Comparison of ENCODE assay signal across 15 cellular contexts in the genomic region with DNA sequence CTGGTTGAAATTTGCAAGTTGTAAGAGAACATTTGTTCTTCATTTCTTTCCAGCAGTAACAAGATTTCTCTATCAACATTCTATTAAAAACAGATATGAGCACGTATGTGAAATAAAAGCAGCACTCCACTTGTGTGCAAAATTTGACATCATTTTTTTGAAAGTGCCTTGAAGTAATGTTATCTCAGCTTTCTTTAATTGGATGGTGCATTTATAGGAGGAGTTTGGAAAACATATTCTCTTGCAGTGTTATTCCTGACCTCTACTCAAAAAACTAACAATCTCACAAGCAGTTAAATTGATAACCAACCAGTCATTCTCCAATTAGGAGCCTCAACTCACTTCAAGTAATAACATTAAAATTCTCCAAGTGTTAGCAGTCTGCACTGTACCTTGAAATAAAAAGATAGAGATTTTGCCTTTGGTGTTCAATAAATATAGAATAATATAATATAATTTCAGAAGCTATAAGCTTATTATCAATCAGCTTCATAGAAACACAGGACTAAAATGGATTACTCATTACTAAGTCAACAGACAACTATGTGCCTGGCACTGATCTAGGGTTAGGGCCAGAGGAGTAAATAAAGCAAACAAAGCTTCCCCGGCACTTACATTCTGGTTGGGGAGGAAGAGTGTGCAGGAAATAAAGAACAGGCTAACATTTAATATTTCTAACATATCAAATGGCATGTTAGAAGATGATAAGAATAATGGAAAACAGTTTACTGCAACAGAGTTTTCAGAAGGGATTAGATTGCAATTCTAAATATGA.
DNase-seq lines count a peak whose midpoint lies in the region; ATAC-seq, FAIRE-seq and TF ChIP-seq lines count a peak whose summit lies in the region.
"Had no signal": no experiment of that assay in that cellular context is flagged by ENCODE, and none has a peak within 500 bp of the region (broad histone marks: within the 10 kb centered on the region; RNA-seq: fewer than 3 reads in every experiment).

No MANE protein-coding gene starts in this region.

- H3K4me1 ChIP-seq in breast epithelium (no peaks in the 10 kb centered on the region), adipocyte (ENCODE audit: control insufficient read depth, insufficient read depth, low read length) (peaks cover 15% of the 10 kb centered on the region), kidney (ENCODE audit: control insufficient read depth in 1 of 2, insufficient read depth in 1 of 2, low read depth in 1 of 2, low read length in 2 of 2) (peaks cover 3 to 12% of the 10 kb centered on the region in 2 donors), adrenal gland (replicated peaks in 1 of 2) (no peaks in the 10 kb centered on the region)

- CTCF ChIA-PET in MCF 10A (lab: Yijun Ruan, JAX): interaction anchor here (0.6 to 1.5 kb wide), 10 partner anchors 30 to 357 kb away, joined by 3 to 7 read pairs (median 3); no protein-coding TSS in a partner anchor

- 64 to 80% (median 71%) methylated on average over 2 of the region's 2 CpGs for WGBS in adrenal gland, 4 donors

- peaks cover 36% of the 10 kb centered on the region for H3K4me1 Mint-ChIP-seq in MCF 10A (ENCODE audit: insufficient read depth, unreplicated experiment)

- H3K4me3 ChIP-seq in breast epithelium (no peak overlapping the region), adipocyte (ENCODE audit: low read length) (no peak overlapping the region), kidney (ENCODE audit: low read length in 2 of 2) (no peak overlapping the region), adrenal gland (no peak overlapping the region)
- H3K4me3 ChIP-seq: GM12878, GM23338, mucosa of descending colon had no signal

- H3K36me3 Mint-ChIP-seq in MCF 10A (ENCODE audit: insufficient read depth, unreplicated experiment): no peaks in the 10 kb centered on the region
- H3K36me3 Mint-ChIP-seq: activated naive CD8-positive, alpha-beta T cell had no signal

- no peak for TF ChIP-seq POLR2A in breast epithelium (IDR thresholded peaks at IDR 0.05)
- no peak for TF ChIP-seq POLR2A in adrenal gland (IDR thresholded peaks at IDR 0.05)

- H3K9ac ChIP-seq in adipocyte (ENCODE audit: low read length) (no peak overlapping the region), kidney (ENCODE audit: low read length in 2 of 2) (no peak overlapping the region)

- H3K36me3 ChIP-seq in breast epithelium: no peaks in the 10 kb centered on the region
- H3K36me3 ChIP-seq in adipocyte (ENCODE audit: control insufficient read depth, insufficient read depth, low read length, severe bottlenecking): no peaks in the 10 kb centered on the region
- H3K36me3 ChIP-seq in kidney (ENCODE audit: control insufficient read depth in 1 of 2, insufficient read depth in 2 of 2, low read length in 2 of 2): no peaks in the 10 kb centered on the region
- no peaks in the 10 kb centered on the region for H3K36me3 ChIP-seq in adrenal gland (replicated peaks in 1 of 2)

- no peak for FAIRE-seq in kidney (lab: Jason Lieb, UNC)
- FAIRE-seq: GM12878 had no signal

- H3K9me3 Mint-ChIP-seq in MCF 10A (ENCODE audit: unreplicated experiment): no peaks in the 10 kb centered on the region
- H3K9me3 Mint-ChIP-seq: GM23338 had no signal

- peak overlapping the region; percentile 65 for H3K27ac Mint-ChIP-seq in MCF 10A (ENCODE audit: low read depth, unreplicated experiment)
- H3K27ac Mint-ChIP-seq: activated naive CD8-positive, alpha-beta T cell; GM23338 had no signal

- intact Hi-C loops in MCF 10A (cut with micrococcal nuclease) (no loop called here), breast epithelium (cut with DNase I; ENCODE audit: low total_unique reads) (no loop called here), kidney (cut with DNase I) (no loop called here), adrenal gland (cut with DNase I) (no loop called here)

- H3K27ac ChIP-seq in breast epithelium: no peak overlapping the region
- no peak overlapping the region for H3K27ac ChIP-seq in kidney (ENCODE audit: low read depth in 2 of 2, low read length in 2 of 2)
- no peak overlapping the region for H3K27ac ChIP-seq in adrenal gland
- H3K27ac ChIP-seq: HL-60 had no signal

- no peaks in the 10 kb centered on the region for H3K9me3 ChIP-seq in breast epithelium
- H3K9me3 ChIP-seq in adipocyte (ENCODE audit: control insufficient read depth, low read length): no peaks in the 10 kb centered on the region
- no peaks in the 10 kb centered on the region for H3K9me3 ChIP-seq in kidney (ENCODE audit: control insufficient read depth in 1 of 2, low read length in 2 of 2)
- H3K9me3 ChIP-seq in adrenal gland (replicated peaks in 1 of 3): no peaks in the 10 kb centered on the region
- H3K9me3 ChIP-seq: mucosa of descending colon had no signal

- DNase-seq in MCF 10A (ENCODE audit: unreplicated experiment): peak; percentile 35
- DNase-seq in breast epithelium (ENCODE audit: low spot score in 2 of 2): no peak
- DNase-seq in adipocyte (ENCODE audit: low read depth): peak; percentile 52
- DNase-seq in left lobe of liver (ENCODE audit: low spot score): no peak
- no peak for DNase-seq in kidney
- DNase-seq in cerebellar cortex (ENCODE audit: low spot score): no peak
- DNase-seq in NCI-H1105 treated with DMSO at 0.1 percent for 48 hours (lab: John Stamatoyannopoulos, UW): no peak
- DNase-seq in adrenal gland: no peak
- DNase-seq: DMS79 treated with DMSO at 0.1 percent for 48 hours, mucosa of descending colon, NCI-H524 had no signal

- H3K27me3 ChIP-seq in breast epithelium (no peaks in the 10 kb centered on the region), adipocyte (replicated peaks; ENCODE audit: control insufficient read depth, insufficient read depth, low read length) (no peaks in the 10 kb centered on the region), adrenal gland (no peaks in the 10 kb centered on the region)

- BruUV-seq in MCF 10A (replicated peaks; lab: Mats Ljungman, UMichigan): no TSS peak

- no peak overlapping the region for H3K4me3 Mint-ChIP-seq in MCF 10A (ENCODE audit: unreplicated experiment)
- H3K4me3 Mint-ChIP-seq: activated naive CD8-positive, alpha-beta T cell; GM23338 had no signal

- no peaks in the 10 kb centered on the region for H3K27me3 Mint-ChIP-seq in MCF 10A (ENCODE audit: insufficient read depth, unreplicated experiment)
- H3K27me3 Mint-ChIP-seq: activated naive CD8-positive, alpha-beta T cell had no signal

- POLR2A ChIA-PET in MCF 10A (lab: Yijun Ruan, JAX): interaction anchor here (0.6 to 5.0 kb wide), 20 partner anchors 12 to 316 kb away, joined by 3 to 44 read pairs (median 6); no protein-coding TSS in a partner anchor

- peak; percentile 91 for ATAC-seq in left lobe of liver
- ATAC-seq: GM12878, GM23338, mucosa of descending colon had no signal

- TF ChIP-seq CTCF in MCF 10A (IDR thresholded peaks at IDR 0.05; ENCODE audit: unreplicated experiment): no peak
- no peak for TF ChIP-seq CTCF in breast epithelium (IDR thresholded peaks at IDR 0.05)
- no peak for TF ChIP-seq CTCF in kidney (IDR thresholded peaks at IDR 0.05; ENCODE audit: borderline replicate concordance, extremely low read depth, insufficient read depth)
- TF ChIP-seq CTCF in adrenal gland (IDR thresholded peaks at IDR 0.05): no peak

Comparison
In these comparisons a context has a peak if more than half of its experiments do, and no peak if none do; other contexts are left out.
1. DNase-seq: peak in MCF 10A (single experiment) and adipocyte (single experiment); none in breast epithelium (0 of 2), left lobe of liver (single experiment), kidney (single experiment), cerebellar cortex (single experiment), NCI-H1105 treated with DMSO at 0.1 percent for 48 hours (single experiment) and adrenal gland (0 of 7).